ENCODE assay signal across 1 cellular context in the genomic region with DNA sequence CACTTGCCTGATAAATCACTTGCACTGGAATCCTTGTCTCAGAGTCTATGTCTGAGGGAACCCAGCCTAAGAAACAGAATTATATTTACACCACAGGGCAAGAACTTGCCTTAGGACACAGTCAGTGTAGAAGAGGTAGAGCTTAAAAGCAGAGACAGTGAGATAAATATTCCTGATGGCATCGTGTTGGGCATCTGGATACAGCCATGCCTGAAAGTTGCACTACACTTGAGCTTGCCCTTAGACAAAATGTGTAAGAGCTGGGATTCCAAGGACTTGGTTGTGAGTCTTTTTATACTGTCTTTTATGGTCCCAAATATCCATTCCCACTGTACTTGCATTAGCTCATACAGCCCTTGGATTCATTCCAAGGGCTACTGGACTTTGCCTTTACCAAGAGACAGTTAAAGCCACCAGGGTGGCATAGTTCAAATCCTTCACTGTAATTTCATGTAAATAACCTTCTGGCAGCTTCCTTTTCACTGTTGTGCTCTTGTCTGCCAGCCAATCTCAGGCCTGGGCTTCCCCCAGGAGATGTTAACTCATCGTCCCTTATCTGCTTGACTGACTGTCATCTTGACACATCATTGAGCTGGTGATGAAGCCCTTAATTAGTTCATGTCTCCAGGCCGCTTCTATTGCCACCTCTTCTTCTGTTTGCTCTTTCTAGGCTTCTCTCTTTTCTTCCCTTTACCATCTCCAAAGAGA.
A peak's percentile ranks its signal among the peaks of the same experiment; 100 is the strongest.
TF ChIP-seq lines count a peak whose summit lies in the region.

No MANE protein-coding gene starts in this region.

TF ChIP-seq in HepG2, 621 proteins besides CTCF, POLR2A, EP300 and RAD21 (continued from another document and continues in another):
- TF ChIP-seq, protein P1, sequence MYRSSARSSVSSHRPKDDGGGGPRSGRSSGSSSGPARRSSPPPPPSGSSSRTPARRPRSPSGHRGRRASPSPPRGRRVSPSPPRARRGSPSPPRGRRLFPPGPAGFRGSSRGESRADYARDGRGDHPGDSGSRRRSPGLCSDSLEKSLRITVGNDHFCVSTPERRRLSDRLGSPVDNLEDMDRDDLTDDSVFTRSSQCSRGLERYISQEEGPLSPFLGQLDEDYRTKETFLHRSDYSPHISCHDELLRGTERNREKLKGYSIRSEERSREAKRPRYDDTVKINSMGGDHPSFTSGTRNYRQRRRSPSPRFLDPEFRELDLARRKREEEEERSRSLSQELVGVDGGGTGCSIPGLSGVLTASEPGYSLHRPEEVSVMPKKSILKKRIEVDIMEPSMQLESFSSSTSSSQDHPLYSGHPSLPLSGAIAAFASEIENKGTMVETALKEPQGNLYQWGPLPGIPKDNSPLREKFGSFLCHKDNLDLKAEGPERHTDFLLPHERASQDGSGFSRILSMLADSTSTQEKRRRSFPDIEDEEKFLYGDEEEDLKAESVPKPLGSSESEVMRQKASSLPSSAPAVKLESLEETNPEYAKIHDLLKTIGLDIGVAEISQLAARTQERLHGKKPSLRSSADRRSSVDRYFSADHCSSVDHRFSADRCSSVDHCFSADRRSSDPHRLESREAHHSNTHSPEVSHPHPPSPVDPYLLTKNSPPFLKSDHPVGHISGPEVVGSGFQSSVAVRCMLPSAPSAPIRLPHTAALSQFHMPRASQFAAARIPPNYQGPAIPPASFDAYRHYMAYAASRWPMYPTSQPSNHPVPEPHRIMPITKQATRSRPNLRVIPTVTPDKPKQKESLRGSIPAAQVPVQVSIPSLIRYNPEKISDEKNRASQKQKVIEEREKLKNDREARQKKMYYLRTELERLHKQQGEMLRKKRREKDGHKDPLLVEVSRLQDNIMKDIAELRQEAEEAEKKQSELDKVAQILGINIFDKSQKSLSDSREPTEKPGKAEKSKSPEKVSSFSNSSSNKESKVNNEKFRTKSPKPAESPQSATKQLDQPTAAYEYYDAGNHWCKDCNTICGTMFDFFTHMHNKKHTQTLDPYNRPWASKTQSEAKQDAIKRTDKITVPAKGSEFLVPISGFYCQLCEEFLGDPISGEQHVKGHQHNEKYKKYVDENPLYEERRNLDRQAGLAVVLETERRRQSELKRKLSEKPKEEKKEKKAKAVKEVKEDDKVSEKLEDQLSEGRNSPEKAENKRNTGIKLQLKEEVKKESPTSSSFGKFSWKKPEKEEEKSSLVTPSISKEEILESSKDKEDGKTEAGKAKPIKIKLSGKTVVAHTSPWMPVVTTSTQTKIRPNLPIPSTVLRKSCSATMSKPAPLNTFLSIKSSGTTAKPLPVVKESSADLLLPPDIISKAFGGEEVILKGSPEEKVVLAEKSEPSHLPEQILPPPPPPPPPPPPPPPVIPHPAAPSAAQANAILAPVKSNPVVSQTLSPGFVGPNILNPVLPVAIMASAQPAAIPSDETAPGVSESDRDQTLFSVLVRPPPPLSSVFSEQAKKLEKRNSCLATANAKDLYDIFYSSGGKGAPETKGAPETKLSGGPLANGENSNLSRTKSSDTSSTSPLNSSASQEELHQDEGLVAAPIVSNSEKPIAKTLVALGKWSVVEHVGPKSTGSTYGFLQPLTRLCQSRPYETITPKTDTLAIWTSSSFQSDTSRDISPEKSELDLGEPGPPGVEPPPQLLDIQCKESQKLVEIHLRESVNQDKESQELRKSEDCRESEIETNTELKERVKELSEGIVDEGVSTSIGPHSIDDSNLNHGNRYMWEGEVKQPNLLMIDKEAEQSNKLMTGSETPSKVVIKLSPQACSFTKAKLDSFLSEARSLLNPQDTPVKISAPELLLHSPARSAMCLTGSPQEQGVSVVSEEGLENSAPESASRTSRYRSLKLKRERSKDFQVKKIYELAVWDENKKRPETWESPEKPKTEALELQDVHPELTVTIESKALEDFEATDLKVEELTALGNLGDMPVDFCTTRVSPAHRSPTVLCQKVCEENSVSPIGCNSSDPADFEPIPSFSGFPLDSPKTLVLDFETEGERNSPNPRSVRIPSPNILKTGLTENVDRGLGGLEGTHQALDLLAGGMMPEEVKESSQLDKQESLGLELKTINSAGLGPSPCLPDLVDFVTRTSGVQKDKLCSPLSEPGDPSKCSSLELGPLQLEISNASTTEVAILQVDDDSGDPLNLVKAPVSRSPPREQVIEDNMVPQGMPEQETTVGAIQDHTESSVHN (CRISPR knock-in tag; IDR thresholded peaks at IDR 0.05), result no peak
- TF ChIP-seq MIXL1 (CRISPR knock-in tag; IDR thresholded peaks at IDR 0.05) (peak; percentile 67; the same call in 1 of the 2 replicates), HNRNPK (IDR thresholded peaks at IDR 0.05; ENCODE audit: low read depth, low read length, poor library complexity, severe bottlenecking) (no peak), MAFG (CRISPR knock-in tag; IDR thresholded peaks at IDR 0.05) (no peak), TAF1 (CRISPR knock-in tag; IDR thresholded peaks at IDR 0.05) (no peak), ZSCAN29 (CRISPR knock-in tag; conservative IDR thresholded peaks at IDR 0.05) (no peak), ZNF644 (CRISPR knock-in tag; IDR thresholded peaks at IDR 0.05; ENCODE audit: low read depth) (0 out of 2 replicates have a peak, but pooled peaks have one; percentile 49), SOX13 (IDR thresholded peaks at IDR 0.05) (no peak), SOX13 (CRISPR knock-in tag; conservative IDR thresholded peaks at IDR 0.05 in 1 of 2, IDR thresholded peaks at IDR 0.05 in 1 of 2) (peak in 1 of 2 experiments; percentile 60; a peak in 2 of 4 replicates), ZNF530 (CRISPR knock-in tag; IDR thresholded peaks at IDR 0.05; ENCODE audit: low read depth) (no peak), ZNF160 (CRISPR knock-in tag; IDR thresholded peaks at IDR 0.05) (no peak), FOXA3 (CRISPR knock-in tag; IDR thresholded peaks at IDR 0.05) (peak; percentile 59), ZNF577 (CRISPR knock-in tag; IDR thresholded peaks at IDR 0.05; ENCODE audit: borderline replicate concordance, low read depth) (no peak), MED1 (CRISPR knock-in tag; IDR thresholded peaks at IDR 0.05) (peak; percentile 44; the same call in 1 of the 2 replicates), NFIB (CRISPR knock-in tag; IDR thresholded peaks at IDR 0.05; ENCODE audit: borderline replicate concordance) (no peak), NR2F6 (IDR thresholded peaks at IDR 0.05) (no peak), NR2F6 (CRISPR knock-in tag; IDR thresholded peaks at IDR 0.05) (0 out of 2 replicates have a peak, but pooled peaks have one; percentile 23), ERF (CRISPR knock-in tag; IDR thresholded peaks at IDR 0.05) (0 out of 2 replicates have a peak, but pooled peaks have one; percentile 50), RFXAP (CRISPR knock-in tag; IDR thresholded peaks at IDR 0.05; ENCODE audit: borderline replicate concordance) (no peak), ZNF777 (CRISPR knock-in tag; IDR thresholded peaks at IDR 0.05) (no peak), SCMH1 (CRISPR knock-in tag; IDR thresholded peaks at IDR 0.05; ENCODE audit: borderline replicate concordance) (no peak)
- TF ChIP-seq, protein P2, sequence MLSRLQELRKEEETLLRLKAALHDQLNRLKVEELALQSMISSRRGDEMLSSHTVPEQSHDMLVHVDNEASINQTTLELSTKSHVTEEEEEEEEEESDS (CRISPR knock-in tag; IDR thresholded peaks at IDR 0.05; ENCODE audit: borderline replicate concordance), result no peak
- TF ChIP-seq, protein P3, sequence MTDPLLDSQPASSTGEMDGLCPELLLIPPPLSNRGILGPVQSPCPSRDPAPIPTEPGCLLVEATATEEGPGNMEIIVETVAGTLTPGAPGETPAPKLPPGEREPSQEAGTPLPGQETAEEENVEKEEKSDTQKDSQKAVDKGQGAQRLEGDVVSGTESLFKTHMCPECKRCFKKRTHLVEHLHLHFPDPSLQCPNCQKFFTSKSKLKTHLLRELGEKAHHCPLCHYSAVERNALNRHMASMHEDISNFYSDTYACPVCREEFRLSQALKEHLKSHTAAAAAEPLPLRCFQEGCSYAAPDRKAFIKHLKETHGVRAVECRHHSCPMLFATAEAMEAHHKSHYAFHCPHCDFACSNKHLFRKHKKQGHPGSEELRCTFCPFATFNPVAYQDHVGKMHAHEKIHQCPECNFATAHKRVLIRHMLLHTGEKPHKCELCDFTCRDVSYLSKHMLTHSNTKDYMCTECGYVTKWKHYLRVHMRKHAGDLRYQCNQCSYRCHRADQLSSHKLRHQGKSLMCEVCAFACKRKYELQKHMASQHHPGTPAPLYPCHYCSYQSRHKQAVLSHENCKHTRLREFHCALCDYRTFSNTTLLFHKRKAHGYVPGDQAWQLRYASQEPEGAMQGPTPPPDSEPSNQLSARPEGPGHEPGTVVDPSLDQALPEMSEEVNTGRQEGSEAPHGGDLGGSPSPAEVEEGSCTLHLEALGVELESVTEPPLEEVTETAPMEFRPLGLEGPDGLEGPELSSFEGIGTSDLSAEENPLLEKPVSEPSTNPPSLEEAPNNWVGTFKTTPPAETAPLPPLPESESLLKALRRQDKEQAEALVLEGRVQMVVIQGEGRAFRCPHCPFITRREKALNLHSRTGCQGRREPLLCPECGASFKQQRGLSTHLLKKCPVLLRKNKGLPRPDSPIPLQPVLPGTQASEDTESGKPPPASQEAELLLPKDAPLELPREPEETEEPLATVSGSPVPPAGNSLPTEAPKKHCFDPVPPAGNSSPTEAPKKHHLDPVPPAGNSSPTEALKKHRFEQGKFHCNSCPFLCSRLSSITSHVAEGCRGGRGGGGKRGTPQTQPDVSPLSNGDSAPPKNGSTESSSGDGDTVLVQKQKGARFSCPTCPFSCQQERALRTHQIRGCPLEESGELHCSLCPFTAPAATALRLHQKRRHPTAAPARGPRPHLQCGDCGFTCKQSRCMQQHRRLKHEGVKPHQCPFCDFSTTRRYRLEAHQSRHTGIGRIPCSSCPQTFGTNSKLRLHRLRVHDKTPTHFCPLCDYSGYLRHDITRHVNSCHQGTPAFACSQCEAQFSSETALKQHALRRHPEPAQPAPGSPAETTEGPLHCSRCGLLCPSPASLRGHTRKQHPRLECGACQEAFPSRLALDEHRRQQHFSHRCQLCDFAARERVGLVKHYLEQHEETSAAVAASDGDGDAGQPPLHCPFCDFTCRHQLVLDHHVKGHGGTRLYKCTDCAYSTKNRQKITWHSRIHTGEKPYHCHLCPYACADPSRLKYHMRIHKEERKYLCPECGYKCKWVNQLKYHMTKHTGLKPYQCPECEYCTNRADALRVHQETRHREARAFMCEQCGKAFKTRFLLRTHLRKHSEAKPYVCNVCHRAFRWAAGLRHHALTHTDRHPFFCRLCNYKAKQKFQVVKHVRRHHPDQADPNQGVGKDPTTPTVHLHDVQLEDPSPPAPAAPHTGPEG (CRISPR knock-in tag; IDR thresholded peaks at IDR 0.05), result no peak
- TF ChIP-seq, protein P4, sequence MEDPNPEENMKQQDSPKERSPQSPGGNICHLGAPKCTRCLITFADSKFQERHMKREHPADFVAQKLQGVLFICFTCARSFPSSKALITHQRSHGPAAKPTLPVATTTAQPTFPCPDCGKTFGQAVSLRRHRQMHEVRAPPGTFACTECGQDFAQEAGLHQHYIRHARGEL (CRISPR knock-in tag; IDR thresholded peaks at IDR 0.05), result no peak
- TF ChIP-seq, protein P5, sequence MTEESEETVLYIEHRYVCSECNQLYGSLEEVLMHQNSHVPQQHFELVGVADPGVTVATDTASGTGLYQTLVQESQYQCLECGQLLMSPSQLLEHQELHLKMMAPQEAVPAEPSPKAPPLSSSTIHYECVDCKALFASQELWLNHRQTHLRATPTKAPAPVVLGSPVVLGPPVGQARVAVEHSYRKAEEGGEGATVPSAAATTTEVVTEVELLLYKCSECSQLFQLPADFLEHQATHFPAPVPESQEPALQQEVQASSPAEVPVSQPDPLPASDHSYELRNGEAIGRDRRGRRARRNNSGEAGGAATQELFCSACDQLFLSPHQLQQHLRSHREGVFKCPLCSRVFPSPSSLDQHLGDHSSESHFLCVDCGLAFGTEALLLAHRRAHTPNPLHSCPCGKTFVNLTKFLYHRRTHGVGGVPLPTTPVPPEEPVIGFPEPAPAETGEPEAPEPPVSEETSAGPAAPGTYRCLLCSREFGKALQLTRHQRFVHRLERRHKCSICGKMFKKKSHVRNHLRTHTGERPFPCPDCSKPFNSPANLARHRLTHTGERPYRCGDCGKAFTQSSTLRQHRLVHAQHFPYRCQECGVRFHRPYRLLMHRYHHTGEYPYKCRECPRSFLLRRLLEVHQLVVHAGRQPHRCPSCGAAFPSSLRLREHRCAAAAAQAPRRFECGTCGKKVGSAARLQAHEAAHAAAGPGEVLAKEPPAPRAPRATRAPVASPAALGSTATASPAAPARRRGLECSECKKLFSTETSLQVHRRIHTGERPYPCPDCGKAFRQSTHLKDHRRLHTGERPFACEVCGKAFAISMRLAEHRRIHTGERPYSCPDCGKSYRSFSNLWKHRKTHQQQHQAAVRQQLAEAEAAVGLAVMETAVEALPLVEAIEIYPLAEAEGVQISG (CRISPR knock-in tag; IDR thresholded peaks at IDR 0.05), result no peak
- TF ChIP-seq, protein P6, sequence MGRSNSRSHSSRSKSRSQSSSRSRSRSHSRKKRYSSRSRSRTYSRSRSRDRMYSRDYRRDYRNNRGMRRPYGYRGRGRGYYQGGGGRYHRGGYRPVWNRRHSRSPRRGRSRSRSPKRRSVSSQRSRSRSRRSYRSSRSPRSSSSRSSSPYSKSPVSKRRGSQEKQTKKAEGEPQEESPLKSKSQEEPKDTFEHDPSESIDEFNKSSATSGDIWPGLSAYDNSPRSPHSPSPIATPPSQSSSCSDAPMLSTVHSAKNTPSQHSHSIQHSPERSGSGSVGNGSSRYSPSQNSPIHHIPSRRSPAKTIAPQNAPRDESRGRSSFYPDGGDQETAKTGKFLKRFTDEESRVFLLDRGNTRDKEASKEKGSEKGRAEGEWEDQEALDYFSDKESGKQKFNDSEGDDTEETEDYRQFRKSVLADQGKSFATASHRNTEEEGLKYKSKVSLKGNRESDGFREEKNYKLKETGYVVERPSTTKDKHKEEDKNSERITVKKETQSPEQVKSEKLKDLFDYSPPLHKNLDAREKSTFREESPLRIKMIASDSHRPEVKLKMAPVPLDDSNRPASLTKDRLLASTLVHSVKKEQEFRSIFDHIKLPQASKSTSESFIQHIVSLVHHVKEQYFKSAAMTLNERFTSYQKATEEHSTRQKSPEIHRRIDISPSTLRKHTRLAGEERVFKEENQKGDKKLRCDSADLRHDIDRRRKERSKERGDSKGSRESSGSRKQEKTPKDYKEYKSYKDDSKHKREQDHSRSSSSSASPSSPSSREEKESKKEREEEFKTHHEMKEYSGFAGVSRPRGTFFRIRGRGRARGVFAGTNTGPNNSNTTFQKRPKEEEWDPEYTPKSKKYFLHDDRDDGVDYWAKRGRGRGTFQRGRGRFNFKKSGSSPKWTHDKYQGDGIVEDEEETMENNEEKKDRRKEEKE (IDR thresholded peaks at IDR 0.05), result no peak
- TF ChIP-seq, protein P7, sequence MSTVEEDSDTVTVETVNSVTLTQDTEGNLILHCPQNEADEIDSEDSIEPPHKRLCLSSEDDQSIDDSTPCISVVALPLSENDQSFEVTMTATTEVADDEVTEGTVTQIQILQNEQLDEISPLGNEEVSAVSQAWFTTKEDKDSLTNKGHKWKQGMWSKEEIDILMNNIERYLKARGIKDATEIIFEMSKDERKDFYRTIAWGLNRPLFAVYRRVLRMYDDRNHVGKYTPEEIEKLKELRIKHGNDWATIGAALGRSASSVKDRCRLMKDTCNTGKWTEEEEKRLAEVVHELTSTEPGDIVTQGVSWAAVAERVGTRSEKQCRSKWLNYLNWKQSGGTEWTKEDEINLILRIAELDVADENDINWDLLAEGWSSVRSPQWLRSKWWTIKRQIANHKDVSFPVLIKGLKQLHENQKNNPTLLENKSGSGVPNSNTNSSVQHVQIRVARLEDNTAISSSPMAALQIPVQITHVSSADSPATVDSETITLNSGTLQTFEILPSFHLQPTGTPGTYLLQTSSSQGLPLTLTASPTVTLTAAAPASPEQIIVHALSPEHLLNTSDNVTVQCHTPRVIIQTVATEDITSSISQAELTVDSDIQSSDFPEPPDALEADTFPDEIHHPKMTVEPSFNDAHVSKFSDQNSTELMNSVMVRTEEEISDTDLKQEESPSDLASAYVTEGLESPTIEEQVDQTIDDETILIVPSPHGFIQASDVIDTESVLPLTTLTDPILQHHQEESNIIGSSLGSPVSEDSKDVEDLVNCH (CRISPR knock-in tag; IDR thresholded peaks at IDR 0.05), result no peak
